10 cellular contexts compared by ENCODE assay signal in the genomic region with DNA sequence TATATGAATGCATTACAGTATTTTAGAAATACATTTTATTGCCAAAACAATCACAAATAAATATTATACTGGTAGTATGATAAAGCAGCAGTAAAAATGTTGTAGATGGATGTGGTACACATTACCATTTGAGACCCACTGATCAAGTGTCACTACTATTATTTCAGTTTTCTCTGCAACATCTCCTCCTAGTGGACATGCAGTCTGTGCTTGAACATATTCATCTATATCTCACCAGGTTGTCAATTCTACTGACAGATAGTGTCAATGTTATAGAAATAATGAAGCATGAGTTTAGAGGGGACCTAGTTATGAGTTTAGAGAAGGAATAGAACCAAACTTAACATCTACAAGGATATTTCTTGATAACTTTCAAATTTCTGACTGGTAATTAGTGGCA. TPM values are rescaled to one million over a fixed set of nuclear protein-coding genes. Genes with fewer than 3 reads are reported as not detected.
DNase-seq lines count a peak whose midpoint lies in the region; ATAC-seq, FAIRE-seq and TF ChIP-seq lines count a peak whose summit lies in the region.
"Had no signal": no experiment of that assay in that cellular context is flagged by ENCODE, and none has a peak within 500 bp of the region (broad histone marks: within the 10 kb centered on the region; RNA-seq: fewer than 3 reads in every experiment).

No MANE protein-coding gene starts in this region.

- H3K36me3 ChIP-seq in GM12878 (ENCODE audit: control insufficient read depth in 2 of 2, insufficient read depth in 2 of 2, low read length in 1 of 2) (no peaks in the 10 kb centered on the region), neuronal stem cell (replicated peaks in 1 of 2; ENCODE audit: control insufficient read depth in 2 of 2, insufficient read depth in 2 of 2, low read length in 2 of 2) (peaks cover 0 to 19% of the 10 kb centered on the region in 2 donors)

- H3K4me3 Mint-ChIP-seq in activated CD8-positive, alpha-beta T cell treated with anti-CD3 and anti-CD28 coated beads, Interleukin-2, amount 10 ng/mL, durations not matched to agents 7 days and 5 days: no peak overlapping the region

- peaks cover 9% of the 10 kb centered on the region for H3K36me3 Mint-ChIP-seq in activated CD8-positive, alpha-beta T cell treated with anti-CD3 and anti-CD28 coated beads, Interleukin-2, amount 10 ng/mL, durations not matched to agents 7 days and 5 days (ENCODE audit: low read depth)

- ATAC-seq in GM12878 (peak; percentile 68), GM21737 (IDR thresholded peaks at IDR 0.05; ENCODE audit: unreplicated experiment) (no peak)
- ATAC-seq in activated CD8-positive, alpha-beta T cell treated with anti-CD3 and anti-CD28 coated beads, Interleukin-2, amount 10 ng/mL, durations not matched to agents 7 days and 5 days: no peak

- H3K9ac ChIP-seq in GM12878 (ENCODE audit: control insufficient read depth, insufficient read depth, low read length) (no peak overlapping the region), neuronal stem cell (ENCODE audit: low read depth, low read length, poor library complexity) (no peak overlapping the region)

- in situ Hi-C loops in GM12878 (cut with MboI): no loop called here

- POLR2A ChIA-PET in GM12878 (lab: Charles Lee): no interaction called here
- POLR2A ChIA-PET in activated CD8-positive, alpha-beta T cell treated with anti-CD3 and anti-CD28 coated beads, Interleukin-2, amount 10 ng/mL, durations not matched to agents 7 days and 5 days (lab: Charles Lee): no interaction called here

- H3K27me3 ChIP-seq in GM12878 (replicated peaks in 1 of 2; ENCODE audit: control insufficient read depth in 2 of 2, insufficient read depth in 2 of 2, low read length in 1 of 2) (no peaks in the 10 kb centered on the region), neuronal stem cell (ENCODE audit: control insufficient read depth in 3 of 3, insufficient read depth in 3 of 3, low read depth in 1 of 3, low read length in 3 of 3) (no peaks in the 10 kb centered on the region)

- H2BK120ac ChIP-seq in neuronal stem cell (ENCODE audit: low read depth, low read length): no peak overlapping the region

- SMC1A ChIA-PET in GM12878 (lab: Charles Lee; ENCODE audit: uncharacterized antibody, unreplicated experiment): no interaction called here

- H3K4me3 ChIP-seq in GM12878: no peak overlapping the region
- no peak overlapping the region for H3K4me3 ChIP-seq in neuronal stem cell (ENCODE audit: low read length in 2 of 2)

- H3K18ac ChIP-seq in neuronal stem cell (ENCODE audit: low read length): no peak overlapping the region

- TF ChIP-seq RAD21 in Ishikawa (IDR thresholded peaks at IDR 0.05; ENCODE audit: low read depth) (peak; percentile 65), GM12878 (IDR thresholded peaks at IDR 0.05; ENCODE audit: insufficient read depth, low read depth, low read length) (peak; percentile 50)

- H2BK12ac ChIP-seq in neuronal stem cell (ENCODE audit: low read length): no peak overlapping the region

- H3K9me3 Mint-ChIP-seq in activated CD8-positive, alpha-beta T cell treated with anti-CD3 and anti-CD28 coated beads, Interleukin-2, amount 10 ng/mL, durations not matched to agents 7 days and 5 days (ENCODE audit: insufficient read depth): no peaks in the 10 kb centered on the region

- CTCF ChIA-PET in GM12878 (lab: Yijun Ruan, JAX): interaction anchor here (1.0 to 1.8 kb wide), 6 partner anchors 8 to 207 kb away, joined by 3 to 7 read pairs (median 6); no protein-coding TSS in a partner anchor
- CTCF ChIA-PET in activated CD8-positive, alpha-beta T cell treated with anti-CD3 and anti-CD28 coated beads, Interleukin-2, amount 10 ng/mL, durations not matched to agents 7 days and 5 days (lab: Charles Lee): no interaction called here

- no peaks in the 10 kb centered on the region for H3K4me1 Mint-ChIP-seq in activated CD8-positive, alpha-beta T cell treated with anti-CD3 and anti-CD28 coated beads, Interleukin-2, amount 10 ng/mL, durations not matched to agents 7 days and 5 days (ENCODE audit: low read depth)

- TF ChIP-seq CTCF in GM12878 (IDR thresholded peaks at IDR 0.05 in 2 of 3, conservative IDR thresholded peaks at IDR 0.05 in 1 of 3; ENCODE audit: control insufficient read depth in 2 of 3, extremely low read depth in 1 of 3, insufficient read depth in 1 of 3, low read depth in 3 of 3, low read length in 3 of 3): peak; percentile 47 to 58 (median 50); a peak in 5 of 6 replicates

- H3K27ac ChIP-seq in GM12878 (ENCODE audit: control insufficient read depth, insufficient read depth): no peak overlapping the region
- no peak overlapping the region for H3K27ac ChIP-seq in neuronal stem cell (replicated peaks; ENCODE audit: low read length)

- no peaks in the 10 kb centered on the region for H4K20me1 ChIP-seq in GM12878 (ENCODE audit: control insufficient read depth, insufficient read depth)

- no peak overlapping the region for H3K14ac ChIP-seq in neuronal stem cell (ENCODE audit: low read length)

- H3K4me2 ChIP-seq in GM12878 (ENCODE audit: control insufficient read depth, insufficient read depth): no peak overlapping the region
- H3K4me2 ChIP-seq in neuronal stem cell (ENCODE audit: insufficient read depth, low read length, poor library complexity, severe bottlenecking): no peak overlapping the region

- H3K79me2 ChIP-seq in GM12878 (ENCODE audit: control insufficient read depth, insufficient read depth, low read length): no peaks in the 10 kb centered on the region

- H3K27me3 Mint-ChIP-seq in activated CD8-positive, alpha-beta T cell treated with anti-CD3 and anti-CD28 coated beads, Interleukin-2, amount 10 ng/mL, durations not matched to agents 7 days and 5 days (ENCODE audit: low read depth): no peaks in the 10 kb centered on the region

- FAIRE-seq in GM12878 (lab: Jason Lieb, UNC): peak; percentile 71

- H3K27ac Mint-ChIP-seq in activated CD8-positive, alpha-beta T cell treated with anti-CD3 and anti-CD28 coated beads, Interleukin-2, amount 10 ng/mL, durations not matched to agents 7 days and 5 days: no peak overlapping the region

- intact Hi-C loops in GM12878 (cut with micrococcal nuclease; ENCODE audit: unreplicated experiment): loop anchor here (1.0 to 5.0 kb wide), 2 partner anchors 206 to 586 kb away; no protein-coding TSS in a partner anchor

- no peak overlapping the region for H2AK5ac ChIP-seq in neuronal stem cell (ENCODE audit: low read depth, low read length)

- no TSS peak for BruUV-seq in GM12878 (replicated peaks; lab: Mats Ljungman, UMichigan)

- no peaks in the 10 kb centered on the region for H3K9me3 ChIP-seq in GM12878 (replicated peaks; ENCODE audit: control insufficient read depth, insufficient read depth, low read length)
- H3K9me3 ChIP-seq in neuronal stem cell (replicated peaks in 1 of 2; ENCODE audit: control insufficient read depth in 2 of 2, insufficient read depth in 1 of 2, low read depth in 1 of 2, low read length in 2 of 2): peaks cover 2 to 10% of the 10 kb centered on the region in 2 donors

- H3K4me1 ChIP-seq in GM12878 (ENCODE audit: control insufficient read depth, insufficient read depth, low read length) (no peaks in the 10 kb centered on the region), neuronal stem cell (ENCODE audit: control insufficient read depth in 2 of 2, insufficient read depth in 1 of 2, low read depth in 1 of 2, low read length in 2 of 2) (no peaks in the 10 kb centered on the region)

- no peak for TF ChIP-seq EP300 in Ishikawa (IDR thresholded peaks at IDR 0.05; ENCODE audit: borderline replicate concordance)
- no peak for TF ChIP-seq EP300 in GM12878 (IDR thresholded peaks at IDR 0.05; ENCODE audit: borderline replicate concordance in 1 of 2, control insufficient read depth in 1 of 2, low read depth in 2 of 2, low read length in 2 of 2)

- no peak overlapping the region for H3K4ac ChIP-seq in neuronal stem cell (ENCODE audit: low read length)

- no peak overlapping the region for H2BK15ac ChIP-seq in neuronal stem cell (ENCODE audit: low read length)

- RAD21 ChIA-PET in GM12878 (lab: Charles Lee; ENCODE audit: unreplicated experiment): interaction anchor here (1.8 kb wide), 1 partner anchor 205 kb away, joined by 5 read pairs; no protein-coding TSS in a partner anchor

- no peak overlapping the region for H2AFZ ChIP-seq in GM12878 (ENCODE audit: control insufficient read depth, low read depth, low read length)
- no peak overlapping the region for H2AFZ ChIP-seq in neuronal stem cell (ENCODE audit: low read length)

- no peak for TF ChIP-seq POLR2A in GM12878 (IDR thresholded peaks at IDR 0.05; ENCODE audit: low read depth, low read length)

- H4K8ac ChIP-seq in neuronal stem cell (ENCODE audit: low read depth, low read length): no peak overlapping the region

- DNase-seq in ELR (ENCODE audit: low read depth) (peak; percentile 39), GM12878 (ENCODE audit: low read depth, low spot score) (no peak), medulla oblongata (ENCODE audit: extremely low spot score) (peak; percentile 41), neuronal stem cell (ENCODE audit: low spot score) (no peak)
- no peak for DNase-seq in activated effector memory CD4-positive, alpha-beta T cell treated with Interleukin-2 at 50 U/mL for 16 hours
- no peak for DNase-seq in activated CD8-positive, alpha-beta T cell treated with anti-CD3 and anti-CD28 coated beads, Interleukin-2, amount 10 ng/mL, durations not matched to agents 7 days and 5 days
- DNase-seq: NCI-H1105 treated with DMSO at 0.1 percent for 48 hours; stimulated activated CD4-positive, alpha-beta T cell treated with anti-CD3 and anti-CD28 coated beads, Interleukin-2, amount 100 ng/mL, for 24 hours had no signal

- no peaks in the 10 kb centered on the region for H3K79me1 ChIP-seq in neuronal stem cell (ENCODE audit: low read depth, low read length)

- H3K23ac ChIP-seq in neuronal stem cell (ENCODE audit: low read depth, low read length, poor library complexity): no peak overlapping the region

- no peak overlapping the region for H2BK5ac ChIP-seq in neuronal stem cell (ENCODE audit: low read length)

- H4K91ac ChIP-seq in neuronal stem cell (ENCODE audit: low read depth, low read length, poor library complexity): no peak overlapping the region

RNA-seq across cellular contexts. Expression of gene ELOVL7, which starts 39.2 kb away (rescaled TPM):
- 1.3 and 2.9 TPM in 2 replicates for total RNA-seq in GM12878 (2013; cell fraction: nucleolus; rRNA removed)
- total RNA-seq in GM12878 (2014; rRNA removed) (0.68 and 1.3 TPM in 2 replicates), GM12878 (2014; rRNA removed; fragmentation: Illumina TruSeq; extraction: Trizol) (0.97 and 1.1 TPM in 2 replicates), GM12878 (2021) (0.95 and 1.1 TPM in 2 replicates)
- polyA plus RNA-seq in GM12878 (2011; ENCODE audit: low read depth): 0.52 TPM
- polyA plus RNA-seq in GM12878 (2011; rRNA removed) (0.27 and 1.0 TPM in 2 replicates), GM12878 (2014; fragmentation: Illumina TruSeq; extraction: Trizol) (0.78 and 0.90 TPM in 2 replicates), GM12878 (2014; fragmentation: Nextera tagmentation; extraction: Ambion mirVana) (under 1 TPM; 0.26 to 0.27 TPM), GM12878 (2014; rRNA removed) (0.44 and 1.1 TPM in 2 replicates), GM12878 (2016; fragmentation: Nextera tagmentation; extraction: Ambion mirVana) (1 to 10 TPM; 1.1 to 1.2 TPM)
- 0.13 and 0.18 TPM in 2 replicates for polyA plus RNA-seq in GM12878 (2011; cell fraction: cytosol; rRNA removed)
- 1.1 and 1.2 TPM in 2 replicates for polyA plus RNA-seq in GM12878 (2011; cell fraction: nucleus; rRNA removed)
- 0.24 and 0.31 TPM in 2 replicates for polyA plus RNA-seq in GM12878 (2012)
- polyA minus RNA-seq in GM12878 (2011; rRNA and poly(A)+ RNA removed): 0.21 and 0.73 TPM in 2 replicates
- not detected in 2 replicates for polyA minus RNA-seq in GM12878 (2011; cell fraction: cytosol; rRNA and poly(A)+ RNA removed)
- polyA minus RNA-seq in GM12878 (2011; cell fraction: nucleus; rRNA and poly(A)+ RNA removed): 0.12 and 0.19 TPM in 2 replicates
- total RNA-seq in activated CD8-positive, alpha-beta T cell treated with anti-CD3 and anti-CD28 coated beads, Interleukin-2, amount 10 ng/mL, durations not matched to agents 7 days and 5 days: under 1 TPM; 0.26 to 0.34 TPM
- 1.7 TPM for polyA plus RNA-seq in neuronal stem cell (2013, experiment 1 of 2)
- 1.8 TPM for polyA plus RNA-seq in neuronal stem cell (2013, experiment 2 of 2)

Comparison
In these comparisons a context has a peak if more than half of its experiments do, and no peak if none do; other contexts are left out.
1. DNase-seq: peak in ELR (single experiment) and medulla oblongata (single experiment); none in GM12878 (single experiment), activated effector memory CD4-positive, alpha-beta T cell treated with Interleukin-2 at 50 U/mL for 16 hours (single experiment), activated CD8-positive, alpha-beta T cell treated with anti-CD3 and anti-CD28 coated beads, Interleukin-2, amount 10 ng/mL, durations not matched to agents 7 days and 5 days (single experiment) and neuronal stem cell (single experiment).